Comparison of ENCODE assay signal across 8 cellular contexts in the genomic region with DNA sequence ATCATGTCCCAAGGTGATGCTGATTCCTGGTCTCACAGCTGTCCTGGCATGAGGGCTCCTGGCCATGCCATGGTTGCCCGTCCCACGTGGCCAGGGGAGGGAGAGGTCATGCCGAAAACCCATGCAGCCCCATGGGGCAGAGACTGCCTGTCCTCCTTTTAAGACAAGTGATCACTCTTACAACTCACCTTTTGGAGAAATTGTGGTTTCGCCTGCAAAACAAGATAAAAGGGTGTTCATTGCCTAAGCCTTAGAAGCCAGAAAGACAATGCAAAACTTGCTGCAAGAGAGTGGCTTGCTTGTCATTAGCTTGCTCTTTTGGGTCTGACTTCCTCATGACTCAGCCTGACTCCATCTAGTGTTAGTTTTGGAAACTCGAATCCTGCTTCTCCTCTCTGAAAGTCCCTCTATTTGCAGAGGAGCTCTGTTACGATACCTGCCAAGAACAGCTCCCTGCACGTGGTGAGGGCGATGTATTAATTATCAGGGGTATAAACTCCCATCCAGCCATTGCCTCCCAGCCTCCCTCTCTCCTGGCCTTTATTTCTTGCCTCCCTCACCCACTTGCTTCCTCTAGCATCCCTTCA. TPM values are rescaled to one million over a fixed set of nuclear protein-coding genes. Genes with fewer than 3 reads are reported as not detected.
A peak's percentile ranks its signal among the peaks of the same experiment; 100 is the strongest.
DNase-seq lines count a peak whose midpoint lies in the region; ATAC-seq and TF ChIP-seq lines count a peak whose summit lies in the region.

No MANE protein-coding gene starts in this region.

- TF ChIP-seq CTCF in dorsolateral prefrontal cortex (IDR thresholded peaks at IDR 0.05 in 54 of 56, conservative IDR thresholded peaks at IDR 0.05 in 2 of 56; ENCODE audit: low read depth in 1 of 56, partially characterized antibody in 56 of 56) = peak in 53 of 56 donors; percentile 22 to 68 (median 44)

- ATAC-seq in HG02870 (IDR thresholded peaks at IDR 0.05; ENCODE audit: unreplicated experiment) = no peak
- no peak for ATAC-seq in natural killer cell treated with Interleukin-12 subunit alpha and Interleukin-12 subunit beta and Interleukin-15 and Interleukin-18, amount 100 ng/mL, for 72 hours

- H3K27ac Mint-ChIP-seq in natural killer cell treated with Interleukin-12 subunit alpha and Interleukin-12 subunit beta and Interleukin-15 and Interleukin-18, amount 100 ng/mL, for 72 hours = no peak overlapping the region

- intact Hi-C loops in dorsolateral prefrontal cortex (cut with DNase I) = loop anchor here (5.0 to 10.0 kb wide), 2 partner anchors 179 to 507 kb away; no protein-coding TSS in a partner anchor

- H3K36me3 Mint-ChIP-seq in natural killer cell treated with Interleukin-12 subunit alpha and Interleukin-12 subunit beta and Interleukin-15 and Interleukin-18, amount 100 ng/mL, for 72 hours = peaks cover 28% of the 10 kb centered on the region

- H3K27me3 ChIP-seq in dorsolateral prefrontal cortex = no peaks in the 10 kb centered on the region

- no peak overlapping the region for H3K4me3 Mint-ChIP-seq in natural killer cell treated with Interleukin-12 subunit alpha and Interleukin-12 subunit beta and Interleukin-15 and Interleukin-18, amount 100 ng/mL, for 72 hours

- H3K9me3 Mint-ChIP-seq in natural killer cell treated with Interleukin-12 subunit alpha and Interleukin-12 subunit beta and Interleukin-15 and Interleukin-18, amount 100 ng/mL, for 72 hours = no peaks in the 10 kb centered on the region

- peak; percentile 26 for DNase-seq in DMS53 treated with DMSO at 0.1 percent for 48 hours (lab: John Stamatoyannopoulos, UW; ENCODE audit: unreplicated experiment)
- peak; percentile 44 for DNase-seq in NCI-H146 treated with DMSO at 0.1 percent for 48 hours (lab: John Stamatoyannopoulos, UW; ENCODE audit: unreplicated experiment)
- peak in 1 of 10 donors; percentile 12 for DNase-seq in dorsolateral prefrontal cortex
- peak; percentile 62 for DNase-seq in myocyte (ENCODE audit: low read depth)
- DNase-seq in activated effector memory CD4-positive, alpha-beta T cell treated with anti-CD3 and anti-CD28 coated beads, Interleukin-2, amount 50 U/mL, for 16 hours = no peak
- DNase-seq in natural killer cell treated with Interleukin-12 subunit alpha and Interleukin-12 subunit beta and Interleukin-15 and Interleukin-18, amount 100 ng/mL, for 72 hours (ENCODE audit: low spot score) = no peak
- no peak for DNase-seq in SK-N-DZ (ENCODE audit: low spot score)

- no peaks in the 10 kb centered on the region for H3K27me3 Mint-ChIP-seq in natural killer cell treated with Interleukin-12 subunit alpha and Interleukin-12 subunit beta and Interleukin-15 and Interleukin-18, amount 100 ng/mL, for 72 hours

- H3K27ac ChIP-seq in dorsolateral prefrontal cortex = no peak overlapping the region

- no peak overlapping the region for H3K4me3 ChIP-seq in dorsolateral prefrontal cortex

- H3K4me1 Mint-ChIP-seq in natural killer cell treated with Interleukin-12 subunit alpha and Interleukin-12 subunit beta and Interleukin-15 and Interleukin-18, amount 100 ng/mL, for 72 hours (ENCODE audit: low read depth in 2 of 2) = peaks cover 34 to 46% of the 10 kb centered on the region in 2 donors

RNA-seq across cellular contexts. Expression of a gene that starts 26.7 kb away (rescaled TPM):
- total RNA-seq in dorsolateral prefrontal cortex = 10 to 100 TPM in 76 of 120 experiments, 1 to 10 TPM in 44; 3.6 to 40.9 (median 12.0) TPM
- 0.32 TPM in 1 of 2 replicates, not detected in the other for total RNA-seq in myocyte
- not detected for polyA plus RNA-seq in myocyte (2012)
- total RNA-seq in natural killer cell treated with Interleukin-12 subunit alpha and Interleukin-12 subunit beta and Interleukin-15 and Interleukin-18, amount 100 ng/mL, for 72 hours = 10 to 100 TPM; 13.2 to 86.0 TPM
- 2.6 and 4.7 TPM in 2 replicates for polyA plus RNA-seq in SK-N-DZ (2014; cell fraction: cytosol; rRNA removed)
- polyA plus RNA-seq in SK-N-DZ (2014; cell fraction: nucleus; rRNA removed) = 5.3 and 8.4 TPM in 2 replicates

RNA-seq across cellular contexts. Expression of a gene that starts 27.7 kb away (rescaled TPM):
- total RNA-seq in dorsolateral prefrontal cortex (under 1 TPM in 8 of 120 experiments, not detected in 112; 0.32 to 0.46 (median 0.36) TPM), myocyte (not detected in 2 replicates)
- not detected for polyA plus RNA-seq in myocyte (2012)
- under 1 TPM in 1 of 2 donors, not detected in 1; 0.31 TPM for total RNA-seq in natural killer cell treated with Interleukin-12 subunit alpha and Interleukin-12 subunit beta and Interleukin-15 and Interleukin-18, amount 100 ng/mL, for 72 hours
- polyA plus RNA-seq in SK-N-DZ (2014; cell fraction: cytosol; rRNA removed) = not detected in 2 replicates
- polyA plus RNA-seq in SK-N-DZ (2014; cell fraction: nucleus; rRNA removed) = not detected in 2 replicates

RNA-seq across cellular contexts. Expression of a gene that starts 46.2 kb away (rescaled TPM):
- total RNA-seq in dorsolateral prefrontal cortex = 10 to 100 TPM in 89 of 120 experiments, 1 to 10 TPM in 31; 7.3 to 17.4 (median 11.3) TPM
- 21.5 and 25.2 TPM in 2 replicates for total RNA-seq in myocyte
- 13.8 TPM for polyA plus RNA-seq in myocyte (2012)
- under 1 TPM; 0.25 to 0.38 TPM for total RNA-seq in natural killer cell treated with Interleukin-12 subunit alpha and Interleukin-12 subunit beta and Interleukin-15 and Interleukin-18, amount 100 ng/mL, for 72 hours
- 2.8 and 3.8 TPM in 2 replicates for polyA plus RNA-seq in SK-N-DZ (2014; cell fraction: cytosol; rRNA removed)
- polyA plus RNA-seq in SK-N-DZ (2014; cell fraction: nucleus; rRNA removed) = 2.0 and 2.2 TPM in 2 replicates

Comparison
In these comparisons a context has a peak if more than half of its experiments do, and no peak if none do; other contexts are left out.
1. DNase-seq: peak in DMS53 treated with DMSO at 0.1 percent for 48 hours (single experiment), NCI-H146 treated with DMSO at 0.1 percent for 48 hours (single experiment) and myocyte (single experiment); none in activated effector memory CD4-positive, alpha-beta T cell treated with anti-CD3 and anti-CD28 coated beads, Interleukin-2, amount 50 U/mL, for 16 hours (single experiment), natural killer cell treated with Interleukin-12 subunit alpha and Interleukin-12 subunit beta and Interleukin-15 and Interleukin-18, amount 100 ng/mL, for 72 hours (single experiment) and SK-N-DZ (single experiment).
2. RNA of a gene that starts 46.2 kb away (total RNA-seq): 21.5 to 25.2 TPM in myocyte and 7.3 to 17.4 TPM in dorsolateral prefrontal cortex; 0.25 to 0.38 TPM in natural killer cell treated with Interleukin-12 subunit alpha and Interleukin-12 subunit beta and Interleukin-15 and Interleukin-18, amount 100 ng/mL, for 72 hours; every median in the first group is over 4 times any median in the second.